In genomic region chr15:44015555-44015954, GRCh38 we compare ENCODE assay signal across 14 cellular contexts.
"Had no signal": no experiment of that assay in that cellular context is flagged by ENCODE, and none has a peak within 500 bp of the region (broad histone marks: within the 10 kb centered on the region; RNA-seq: fewer than 3 reads in every experiment).

No MANE protein-coding gene starts in this region.

- H3K9me3 Mint-ChIP-seq: activated naive CD4-positive, alpha-beta T cell treated with anti-CD3 and anti-CD28 coated beads for 36 hours; brain; dendritic cell treated with granulocyte-macrophage colony-stimulating factor and Interleukin-4, amounts not matched to agents 40 ng/mL and 50 ng/mL, for 4 days; effector memory CD8-positive, alpha-beta T cell; nephron progenitor cell; WTC11 had no signal

- H3K4me3 ChIP-seq: adrenal gland, SK-N-MC, smooth muscle cell, transverse colon had no signal

- H3K4me3 Mint-ChIP-seq: activated CD8-positive, alpha-beta T cell treated with anti-CD3 and anti-CD28 coated beads, Interleukin-2, amount 10 ng/mL, durations not matched to agents 7 days and 5 days; activated naive CD4-positive, alpha-beta T cell treated with anti-CD3 and anti-CD28 coated beads for 36 hours; brain; dendritic cell treated with granulocyte-macrophage colony-stimulating factor and Interleukin-4, amounts not matched to agents 40 ng/mL and 50 ng/mL, for 4 days; effector memory CD8-positive, alpha-beta T cell; nephron progenitor cell; WTC11 had no signal

- DNase-seq: activated CD4-positive, alpha-beta T cell treated with anti-CD3 and anti-CD28 coated beads for 48 hours; activated CD8-positive, alpha-beta T cell treated with anti-CD3 and anti-CD28 coated beads, Interleukin-2, amount 10 ng/mL, durations not matched to agents 7 days and 5 days; activated naive CD4-positive, alpha-beta T cell treated with anti-CD3 and anti-CD28 coated beads for 36 hours; effector memory CD8-positive, alpha-beta T cell; head of caudate nucleus; mesenchymal stem cell; nephron progenitor cell; transverse colon had no signal

- H3K27me3 Mint-ChIP-seq: brain had no signal

- H3K36me3 Mint-ChIP-seq: brain, WTC11 had no signal

- H3K27ac Mint-ChIP-seq: activated CD8-positive, alpha-beta T cell treated with anti-CD3 and anti-CD28 coated beads, Interleukin-2, amount 10 ng/mL, durations not matched to agents 7 days and 5 days; activated naive CD4-positive, alpha-beta T cell treated with anti-CD3 and anti-CD28 coated beads for 36 hours; dendritic cell treated with granulocyte-macrophage colony-stimulating factor and Interleukin-4, amounts not matched to agents 40 ng/mL and 50 ng/mL, for 4 days; effector memory CD8-positive, alpha-beta T cell; nephron progenitor cell; WTC11 had no signal

- H3K4me1 Mint-ChIP-seq: WTC11 had no signal
